Comparison of ENCODE assay signal across 28 cellular contexts in the genomic region with DNA sequence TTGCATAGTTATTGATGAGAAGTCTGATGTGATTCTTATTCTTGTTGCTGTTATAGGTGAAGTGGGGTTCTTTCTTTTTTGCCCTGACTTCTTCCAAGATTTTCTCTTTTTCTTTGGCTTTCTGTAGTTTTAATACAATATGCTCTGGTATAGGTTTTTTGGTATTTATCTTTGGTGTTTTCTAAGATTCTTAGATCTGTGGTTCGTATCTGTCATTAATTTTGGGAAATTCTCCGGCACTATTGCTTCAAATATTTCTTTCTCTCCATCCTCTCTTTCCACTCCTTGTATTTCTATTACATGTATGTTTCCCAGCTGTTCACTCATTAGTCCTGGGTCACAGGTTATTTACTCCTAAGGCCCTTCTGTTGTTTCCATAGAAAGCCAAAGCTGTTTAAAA. TPM values are rescaled to one million over a fixed set of nuclear protein-coding genes. Genes with fewer than 3 reads are reported as not detected.
"Had no signal": no experiment of that assay in that cellular context is flagged by ENCODE, and none has a peak within 500 bp of the region (broad histone marks: within the 10 kb centered on the region; RNA-seq: fewer than 3 reads in every experiment).

No MANE protein-coding gene starts in this region.

- ATAC-seq: stimulated activated effector memory CD8-positive, alpha-beta T cell treated with anti-CD3 and anti-CD28 coated beads, Interleukin-12 subunit alpha, Interleukin-12 subunit beta, amount 100 ng/mL, for 72 hours; stimulated activated memory B cell treated with anti-CD40 and anti-IgM and Interleukin-4, amounts not matched to agents 10 μg/mL and 1 μg/mL and 100 μg/mL, for 72 hours; stimulated activated naive B cell treated with anti-CD40 and anti-IgM and Interleukin-4, amounts not matched to agents 10 μg/mL and 1 μg/mL and 100 μg/mL, for 72 hours; stimulated activated naive CD8-positive, alpha-beta T cell treated with anti-CD3 and anti-CD28 coated beads, Interleukin-15, amount 100 ng/mL, for 72 hours; stimulated activated naive CD8-positive, alpha-beta T cell treated with anti-CD3 and anti-CD28 coated beads, Interleukin-15, Interleukin-2, amounts not matched to agents 100 U/mL and 50 U/mL, for 24 hours; upper lobe of right lung had no signal

- H3K9me3 ChIP-seq: suprapubic skin, testis, thoracic aorta, thyroid gland, uterus, vagina had no signal

- H3K9me3 Mint-ChIP-seq: stimulated activated naive CD8-positive, alpha-beta T cell treated with anti-CD3 and anti-CD28 coated beads, Interleukin-15, Interleukin-2, amounts not matched to agents 100 ng/mL and 50 ng/mL, for 24 hours had no signal

- H3K27me3 ChIP-seq: stomach, testis, thyroid gland, tibial nerve, transverse colon, upper lobe of left lung, upper lobe of right lung, uterus, vagina had no signal

- H3K4me3 Mint-ChIP-seq: stimulated activated effector memory CD8-positive, alpha-beta T cell treated with anti-CD3 and anti-CD28 coated beads, Interleukin-12 subunit alpha, Interleukin-12 subunit beta, amount 100 ng/mL, for 72 hours; stimulated activated memory B cell treated with anti-CD40 and anti-IgM and Interleukin-4, amounts not matched to agents 10 μg/mL and 1 μg/mL and 100 μg/mL, for 72 hours; stimulated activated naive B cell treated with anti-CD40 and anti-IgM and Interleukin-4, amounts not matched to agents 10 μg/mL and 1 μg/mL and 100 μg/mL, for 72 hours; stimulated activated naive CD8-positive, alpha-beta T cell treated with anti-CD3 and anti-CD28 coated beads, Interleukin-15, amount 100 ng/mL, for 72 hours; stimulated activated naive CD8-positive, alpha-beta T cell treated with anti-CD3 and anti-CD28 coated beads, Interleukin-15, Interleukin-2, amounts not matched to agents 100 ng/mL and 50 ng/mL, for 24 hours; type B pancreatic cell had no signal

- H3K27me3 Mint-ChIP-seq: type B pancreatic cell had no signal

- H3K36me3 ChIP-seq: stomach, suprapubic skin, thoracic aorta, thyroid gland, tibial artery, tibial nerve, transverse colon, upper lobe of left lung, upper lobe of right lung, uterus, vagina had no signal

- FAIRE-seq: urothelium cell line had no signal

- H3K27ac ChIP-seq: stomach, suprapubic skin, testis, thoracic aorta, thyroid gland, tibial artery, tibial nerve, transverse colon, upper lobe of left lung, upper lobe of right lung, uterus, vagina had no signal

- DNase-seq: stimulated activated CD4-positive, alpha-beta T cell treated with anti-CD3 and anti-CD28 coated beads, Interleukin-2, amount 100 ng/mL, for 48 hours; stimulated activated CD4-positive, alpha-beta T cell treated with anti-CD3 and anti-CD28 coated beads, Interleukin-4, amount 100 ng/mL, for 1 hour; stimulated activated CD4-positive, alpha-beta T cell treated with anti-CD3 and anti-CD28 coated beads, Interleukin-4, amount 100 ng/mL, for 24 hours; stimulated activated CD4-positive, alpha-beta T cell treated with anti-CD3 and anti-CD28 coated beads, Interleukin-4, amount 100 ng/mL, for 4 hours; stimulated activated CD8-positive, alpha-beta memory T cell treated with anti-CD3 and anti-CD28 coated beads, Interleukin-4, amount 100 ng/mL, for 48 hours; stimulated activated naive B cell treated with anti-CD40 and anti-IgM and Interleukin-4, amounts not matched to agents 10 μg/mL and 1 μg/mL and 100 μg/mL, for 72 hours; stimulated activated naive CD4-positive, alpha-beta T cell; stimulated activated naive CD4-positive, alpha-beta T cell treated with Interleukin-2 at 50 U/mL for 16 hours; stimulated activated naive CD8-positive, alpha-beta T cell treated with anti-CD3 and anti-CD28 coated beads, Interleukin-15, amount 100 ng/mL, for 72 hours; stimulated activated naive CD8-positive, alpha-beta T cell treated with anti-CD3 and anti-CD28 coated beads, Interleukin-15, Interleukin-2, amounts not matched to agents 100 U/mL and 50 U/mL, for 24 hours; stomach; substantia nigra; testis; thyroid gland; tibial artery; transverse colon; upper lobe of right lung; uterus had no signal

- H3K36me3 Mint-ChIP-seq: stimulated activated effector memory CD8-positive, alpha-beta T cell treated with anti-CD3 and anti-CD28 coated beads, Interleukin-12 subunit alpha, Interleukin-12 subunit beta, amount 100 ng/mL, for 72 hours; stimulated activated memory B cell treated with anti-CD40 and anti-IgM and Interleukin-4, amounts not matched to agents 10 μg/mL and 1 μg/mL and 100 μg/mL, for 72 hours; stimulated activated naive B cell treated with anti-CD40 and anti-IgM and Interleukin-4, amounts not matched to agents 10 μg/mL and 1 μg/mL and 100 μg/mL, for 72 hours had no signal

- H3K4me1 Mint-ChIP-seq: stimulated activated effector memory CD8-positive, alpha-beta T cell treated with anti-CD3 and anti-CD28 coated beads, Interleukin-12 subunit alpha, Interleukin-12 subunit beta, amount 100 ng/mL, for 72 hours; stimulated activated memory B cell treated with anti-CD40 and anti-IgM and Interleukin-4, amounts not matched to agents 10 μg/mL and 1 μg/mL and 100 μg/mL, for 72 hours; stimulated activated naive B cell treated with anti-CD40 and anti-IgM and Interleukin-4, amounts not matched to agents 10 μg/mL and 1 μg/mL and 100 μg/mL, for 72 hours; stimulated activated naive CD8-positive, alpha-beta T cell treated with anti-CD3 and anti-CD28 coated beads, Interleukin-15, amount 100 ng/mL, for 72 hours had no signal

- H3K4me3 ChIP-seq: stomach, suprapubic skin, testis, thoracic aorta, thyroid gland, tibial artery, tibial nerve, transverse colon, upper lobe of left lung, upper lobe of right lung, uterus, vagina had no signal

- H3K4me1 ChIP-seq: suprapubic skin, testis, thyroid gland, tibial artery, tibial nerve, transverse colon, upper lobe of left lung, upper lobe of right lung, uterus, vagina had no signal

- H3K27ac Mint-ChIP-seq: stimulated activated effector memory CD8-positive, alpha-beta T cell treated with anti-CD3 and anti-CD28 coated beads, Interleukin-12 subunit alpha, Interleukin-12 subunit beta, amount 100 ng/mL, for 72 hours; stimulated activated memory B cell treated with anti-CD40 and anti-IgM and Interleukin-4, amounts not matched to agents 10 μg/mL and 1 μg/mL and 100 μg/mL, for 72 hours; stimulated activated naive B cell treated with anti-CD40 and anti-IgM and Interleukin-4, amounts not matched to agents 10 μg/mL and 1 μg/mL and 100 μg/mL, for 72 hours; stimulated activated naive CD8-positive, alpha-beta T cell treated with anti-CD3 and anti-CD28 coated beads, Interleukin-15, amount 100 ng/mL, for 72 hours; stimulated activated naive CD8-positive, alpha-beta T cell treated with anti-CD3 and anti-CD28 coated beads, Interleukin-15, Interleukin-2, amounts not matched to agents 100 ng/mL and 50 ng/mL, for 24 hours; type B pancreatic cell had no signal

RNA-seq across cellular contexts. Expression of a gene that starts 43.8 kb away (rescaled TPM):
- total RNA-seq: thoracic aorta, tibial nerve had no signal
